Comparison of ENCODE assay signal across 23 cellular contexts in the genomic region with DNA sequence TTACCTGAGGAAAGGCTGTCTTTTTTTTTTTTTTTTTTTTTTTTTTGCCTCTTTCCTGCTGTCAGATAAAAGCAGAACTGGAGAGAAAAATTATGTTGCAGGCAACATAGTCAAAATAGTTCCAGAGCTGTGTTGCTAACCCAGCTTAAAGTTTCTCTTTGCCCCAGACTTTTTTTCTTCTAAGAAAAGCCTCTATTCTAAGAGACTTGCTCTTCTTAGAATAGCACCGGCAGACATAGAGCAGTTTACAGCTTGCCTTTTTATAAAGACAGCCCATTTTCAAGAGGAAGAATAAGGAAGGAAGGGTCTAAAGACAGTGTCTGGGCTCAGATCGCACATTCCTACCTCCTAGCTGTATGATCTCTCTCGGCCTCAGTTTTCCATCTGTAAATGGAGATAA.
"Had no signal": no experiment of that assay in that cellular context is flagged by ENCODE, and none has a peak within 500 bp of the region (broad histone marks: within the 10 kb centered on the region; RNA-seq: fewer than 3 reads in every experiment).

No MANE protein-coding gene starts in this region.

- H3K27me3 ChIP-seq: adrenal gland, hepatocyte, left lung, neural progenitor cell, transverse colon had no signal

- H3K36me3 ChIP-seq: adrenal gland, left lung, neural progenitor cell, prostate gland, transverse colon had no signal

- H3K9me3 ChIP-seq: adrenal gland, left lung, prostate gland, SK-N-SH, transverse colon had no signal

- H3K4me3 ChIP-seq: adrenal gland, hepatocyte, left lung, lung, neural progenitor cell, prostate gland, transverse colon had no signal

- ATAC-seq: esophagus mucosa; left lung; naive thymus-derived CD8-positive, alpha-beta T cell had no signal

- H3K27ac ChIP-seq: adrenal gland, hepatocyte, left lung, neural progenitor cell, prostate gland had no signal

- H3K4me2 ChIP-seq: hepatocyte, neural progenitor cell, SK-N-SH had no signal

- H3K4me1 ChIP-seq: adrenal gland, left lung, neural progenitor cell, prostate gland had no signal

- DNase-seq: activated CD4-positive, alpha-beta T cell treated with anti-CD3 and anti-CD28 coated beads for 48 hours; activated CD4-positive, CD25-positive, alpha-beta regulatory T cell; activated CD8-positive, alpha-beta memory T cell treated with anti-CD3 and anti-CD28 coated beads for 24 hours; activated naive CD4-positive, alpha-beta T cell treated with anti-CD3 and anti-CD28 coated beads, Interleukin-2, amount 50 U/mL, for 16 hours; activated T-cell treated with anti-CD3 and anti-CD28 coated beads, Interleukin-2, amount 50 U/mL, for 48 hours; adrenal gland; central memory CD4-positive, alpha-beta T cell; effector memory CD4-positive, alpha-beta T cell; foreskin melanocyte; immature natural killer cell; kidney glomerular epithelial cell; left lung; naive thymus-derived CD8-positive, alpha-beta T cell; SK-N-SH; stimulated activated CD4-positive, alpha-beta T cell treated with anti-CD3 and anti-CD28 coated beads, Interleukin-4, amount 100 ng/mL, for 4 hours; T-helper 9 cell; transverse colon had no signal

- H3K79me2 ChIP-seq: hepatocyte had no signal

- H3K4me1 Mint-ChIP-seq: immature natural killer cell; naive thymus-derived CD8-positive, alpha-beta T cell had no signal

- H2AFZ ChIP-seq: hepatocyte, neural progenitor cell had no signal

- H3K9ac ChIP-seq: neural progenitor cell, SK-N-SH had no signal

- H3K4me3 Mint-ChIP-seq: immature natural killer cell; naive thymus-derived CD8-positive, alpha-beta T cell; neural progenitor cell; stimulated activated naive CD8-positive, alpha-beta T cell treated with anti-CD3 and anti-CD28 coated beads, Interleukin-15, Interleukin-2, amounts not matched to agents 100 ng/mL and 50 ng/mL, for 24 hours had no signal

- H3K36me3 Mint-ChIP-seq: immature natural killer cell; naive thymus-derived CD8-positive, alpha-beta T cell; neural progenitor cell had no signal

- H3K9me3 Mint-ChIP-seq: naive thymus-derived CD8-positive, alpha-beta T cell; neural progenitor cell; stimulated activated naive CD8-positive, alpha-beta T cell treated with anti-CD3 and anti-CD28 coated beads, Interleukin-15, Interleukin-2, amounts not matched to agents 100 ng/mL and 50 ng/mL, for 24 hours had no signal

- H3K27ac Mint-ChIP-seq: immature natural killer cell; naive thymus-derived CD8-positive, alpha-beta T cell; neural progenitor cell; stimulated activated naive CD8-positive, alpha-beta T cell treated with anti-CD3 and anti-CD28 coated beads, Interleukin-15, Interleukin-2, amounts not matched to agents 100 ng/mL and 50 ng/mL, for 24 hours had no signal
